9 cellular contexts compared by ENCODE assay signal in the genomic region with DNA sequence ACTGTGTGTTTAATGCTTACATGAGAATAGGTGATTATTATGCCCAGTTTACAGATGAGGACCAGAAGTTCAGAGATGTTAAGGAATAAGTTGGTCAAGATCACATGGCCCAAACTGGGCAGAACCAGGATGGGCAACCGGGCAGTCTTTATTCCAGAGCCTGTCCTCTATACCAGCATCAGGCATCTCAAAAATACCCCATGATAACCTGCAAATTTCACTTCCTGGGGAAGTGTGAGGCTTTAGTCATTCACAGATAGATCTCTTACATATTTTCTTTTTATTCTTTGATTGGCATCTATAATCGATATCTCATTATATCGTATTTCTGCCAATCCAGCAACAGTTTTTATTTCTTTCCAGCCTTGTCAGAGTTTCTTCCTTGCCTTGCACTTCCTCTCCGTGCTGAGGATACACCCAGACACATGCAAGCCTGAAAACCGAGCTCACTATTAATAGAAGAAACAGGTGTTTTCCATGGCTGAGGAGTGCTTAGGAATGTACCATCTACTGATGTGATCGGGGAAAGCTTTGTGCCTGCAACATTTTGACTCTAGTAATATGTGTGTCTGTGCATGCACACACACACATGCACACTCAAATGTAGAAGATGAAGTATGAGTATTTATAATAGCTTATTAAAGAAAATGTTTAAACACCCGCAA.
A peak's percentile ranks its signal among the peaks of the same experiment; 100 is the strongest.
DNase-seq lines count a peak whose midpoint lies in the region; ATAC-seq lines count a peak whose summit lies in the region.
"Had no signal": no experiment of that assay in that cellular context is flagged by ENCODE, and none has a peak within 500 bp of the region (broad histone marks: within the 10 kb centered on the region; RNA-seq: fewer than 3 reads in every experiment).

No MANE protein-coding gene starts in this region.

- ATAC-seq in GM18870 (IDR thresholded peaks at IDR 0.05; ENCODE audit: unreplicated experiment) = peak; percentile 36
- peak; percentile 18 for ATAC-seq in GM21576 (IDR thresholded peaks at IDR 0.05; ENCODE audit: unreplicated experiment)
- peak; percentile 6 for ATAC-seq in HG03520 (IDR thresholded peaks at IDR 0.05; ENCODE audit: unreplicated experiment)

- DNase-seq in myocyte (ENCODE audit: low read depth) (peak; percentile 91), ureter (ENCODE audit: low spot score) (no peak), NCI-H526 (lab: John Stamatoyannopoulos, UW) (no peak)
- no peak for DNase-seq in stimulated activated CD8-positive, alpha-beta memory T cell treated with anti-CD3 and anti-CD28 coated beads, Interleukin-4, amount 100 ng/mL, for 48 hours
- DNase-seq: lower lobe of right lung, NCI-H1436 treated with DMSO at 0.1 percent for 48 hours had no signal
